Comparison of ENCODE assay signal across 18 cellular contexts in the genomic region with DNA sequence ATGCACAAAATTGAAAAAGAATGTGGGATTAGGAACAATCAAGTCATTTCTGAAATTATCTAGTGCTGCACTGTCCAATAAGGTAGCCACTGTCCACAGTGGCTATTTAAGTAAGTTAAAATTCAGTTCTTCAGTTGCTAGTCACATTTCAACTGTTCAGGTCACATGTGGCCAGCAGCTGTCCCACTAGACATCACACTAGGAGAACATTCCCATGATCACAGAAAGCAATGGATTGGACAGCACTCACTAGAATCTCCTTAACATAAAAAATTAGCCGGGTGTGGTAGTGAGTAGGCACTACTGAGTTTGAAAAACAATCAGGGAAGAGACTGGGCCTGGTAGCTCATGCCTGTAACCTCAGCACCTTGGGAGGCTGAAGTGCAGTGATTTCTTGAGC. TPM values are rescaled to one million over a fixed set of nuclear protein-coding genes. Genes with fewer than 3 reads are reported as not detected.
DNase-seq lines count a peak whose midpoint lies in the region; ATAC-seq and TF ChIP-seq lines count a peak whose summit lies in the region.
"Had no signal": no experiment of that assay in that cellular context is flagged by ENCODE, and none has a peak within 500 bp of the region (broad histone marks: within the 10 kb centered on the region; RNA-seq: fewer than 3 reads in every experiment).

No MANE protein-coding gene starts in this region.

- H3K36me3 Mint-ChIP-seq in activated T-cell treated with anti-CD3 and anti-CD28 coated beads, Interleukin-2, amount 50 U/mL, for 72 hours (ENCODE audit: insufficient read depth in 2 of 2) = peaks cover 2 to 25% of the 10 kb centered on the region in 2 donors
- H3K36me3 Mint-ChIP-seq in activated T-helper 17 cell treated with anti-CD3 and anti-CD28 coated beads, Interleukin-2, amount 50 U/mL, for 72 hours (ENCODE audit: low read depth) = peaks cover 88% of the 10 kb centered on the region
- H3K36me3 Mint-ChIP-seq in stimulated activated naive B cell treated with anti-CD40 and anti-IgM and Interleukin-4, amounts not matched to agents 10 μg/mL and 1 μg/mL and 100 μg/mL, for 72 hours = peaks cover 47 to 56% of the 10 kb centered on the region in 2 donors

- no peak overlapping the region for H3K4me3 Mint-ChIP-seq in activated T-cell treated with anti-CD3 and anti-CD28 coated beads, Interleukin-2, amount 50 U/mL, for 72 hours
- no peak overlapping the region for H3K4me3 Mint-ChIP-seq in activated T-helper 17 cell treated with anti-CD3 and anti-CD28 coated beads, Interleukin-2, amount 50 U/mL, for 72 hours
- no peak overlapping the region for H3K4me3 Mint-ChIP-seq in stimulated activated naive B cell treated with anti-CD40 and anti-IgM and Interleukin-4, amounts not matched to agents 10 μg/mL and 1 μg/mL and 100 μg/mL, for 72 hours
- H3K4me3 Mint-ChIP-seq: CD14-positive monocyte; CD4-positive, alpha-beta memory T cell; H9 had no signal

- CTCF ChIA-PET in RWPE1 (lab: Yijun Ruan, JAX) = interaction anchor here (0.6 kb wide), 1 partner anchor 1281 kb away, joined by 3 read pairs; no protein-coding TSS in a partner anchor

- H3K27ac Mint-ChIP-seq in activated T-cell treated with anti-CD3 and anti-CD28 coated beads, Interleukin-2, amount 50 U/mL, for 72 hours = peak overlapping the region; percentile 59
- peak overlapping the region; percentile 19 for H3K27ac Mint-ChIP-seq in activated T-helper 17 cell treated with anti-CD3 and anti-CD28 coated beads, Interleukin-2, amount 50 U/mL, for 72 hours
- peak overlapping the region; percentile 20 for H3K27ac Mint-ChIP-seq in stimulated activated naive B cell treated with anti-CD40 and anti-IgM and Interleukin-4, amounts not matched to agents 10 μg/mL and 1 μg/mL and 100 μg/mL, for 72 hours
- H3K27ac Mint-ChIP-seq: CD4-positive, alpha-beta memory T cell; H9 had no signal

- H3K4me1 Mint-ChIP-seq in activated T-cell treated with anti-CD3 and anti-CD28 coated beads, Interleukin-2, amount 50 U/mL, for 72 hours (ENCODE audit: low read depth) = no peaks in the 10 kb centered on the region
- peaks cover 8% of the 10 kb centered on the region for H3K4me1 Mint-ChIP-seq in activated T-helper 17 cell treated with anti-CD3 and anti-CD28 coated beads, Interleukin-2, amount 50 U/mL, for 72 hours
- H3K4me1 Mint-ChIP-seq in stimulated activated naive B cell treated with anti-CD40 and anti-IgM and Interleukin-4, amounts not matched to agents 10 μg/mL and 1 μg/mL and 100 μg/mL, for 72 hours = peaks cover 13 to 35% of the 10 kb centered on the region in 2 donors
- H3K4me1 Mint-ChIP-seq: CD14-positive monocyte, H9 had no signal

- no peaks in the 10 kb centered on the region for H3K27me3 Mint-ChIP-seq in activated T-cell treated with anti-CD3 and anti-CD28 coated beads, Interleukin-2, amount 50 U/mL, for 72 hours (ENCODE audit: low read depth)
- H3K27me3 Mint-ChIP-seq in activated T-helper 17 cell treated with anti-CD3 and anti-CD28 coated beads, Interleukin-2, amount 50 U/mL, for 72 hours = no peaks in the 10 kb centered on the region
- no peaks in the 10 kb centered on the region for H3K27me3 Mint-ChIP-seq in stimulated activated naive B cell treated with anti-CD40 and anti-IgM and Interleukin-4, amounts not matched to agents 10 μg/mL and 1 μg/mL and 100 μg/mL, for 72 hours
- H3K27me3 Mint-ChIP-seq: CD4-positive, alpha-beta memory T cell had no signal

- H3K9me3 Mint-ChIP-seq in activated T-cell treated with anti-CD3 and anti-CD28 coated beads, Interleukin-2, amount 50 U/mL, for 72 hours = no peaks in the 10 kb centered on the region
- H3K9me3 Mint-ChIP-seq in activated T-helper 17 cell treated with anti-CD3 and anti-CD28 coated beads, Interleukin-2, amount 50 U/mL, for 72 hours = no peaks in the 10 kb centered on the region
- no peaks in the 10 kb centered on the region for H3K9me3 Mint-ChIP-seq in stimulated activated naive B cell treated with anti-CD40 and anti-IgM and Interleukin-4, amounts not matched to agents 10 μg/mL and 1 μg/mL and 100 μg/mL, for 72 hours
- H3K9me3 Mint-ChIP-seq: CD14-positive monocyte; CD4-positive, alpha-beta memory T cell; H9 had no signal

- DNase-seq in activated T-cell treated with anti-CD3 and anti-CD28 coated beads, Interleukin-2, amount 50 U/mL, for 72 hours = no peak
- no peak for DNase-seq in activated T-cell treated with anti-CD3 and anti-CD28 coated beads, Interleukin-2, amount 50 U/mL, for 1 hour
- peak; percentile 17 for DNase-seq in fibroblast of villous mesenchyme (ENCODE audit: low read depth)
- no peak for DNase-seq in stimulated activated naive B cell treated with anti-CD40 and anti-IgM and Interleukin-4, amounts not matched to agents 10 μg/mL and 1 μg/mL and 100 μg/mL, for 72 hours
- no peak for DNase-seq in RWPE1 (ENCODE audit: low spot score)
- no peak for DNase-seq in DMS79 (lab: John Stamatoyannopoulos, UW)
- DNase-seq: CD4-positive, alpha-beta memory T cell; DMS153; DMS79 treated with DMSO at 0.1 percent for 48 hours; GF-D8; GOT3; H9 had no signal

- POLR2A ChIA-PET in RWPE1 (lab: Yijun Ruan, JAX; ENCODE audit: low non-redundant PET) = no interaction called here

- TF ChIP-seq CTCF in fibroblast of villous mesenchyme (IDR thresholded peaks at IDR 0.05; ENCODE audit: insufficient read depth, low read depth, low read length) = no peak
- TF ChIP-seq CTCF in RWPE1 (conservative IDR thresholded peaks at IDR 0.05; ENCODE audit: low read depth) = no peak

- H3K27ac ChIP-seq in RWPE1 = no peak overlapping the region
- H3K27ac ChIP-seq: 22Rv1, A549, BLaER1 had no signal

- no peak for ATAC-seq in activated T-cell treated with anti-CD3 and anti-CD28 coated beads, Interleukin-2, amount 50 U/mL, for 72 hours (replicated peaks in 1 of 2)
- ATAC-seq in activated T-helper 17 cell treated with anti-CD3 and anti-CD28 coated beads, Interleukin-2, amount 50 U/mL, for 72 hours (replicated peaks) = no peak
- no peak for ATAC-seq in stimulated activated naive B cell treated with anti-CD40 and anti-IgM and Interleukin-4, amounts not matched to agents 10 μg/mL and 1 μg/mL and 100 μg/mL, for 72 hours (replicated peaks)
- ATAC-seq in GM19023 (IDR thresholded peaks at IDR 0.05; ENCODE audit: unreplicated experiment) = no peak
- ATAC-seq: A549 had no signal

- H3K4me3 ChIP-seq in fibroblast of villous mesenchyme (ENCODE audit: low read depth, low read length) = no peak overlapping the region
- H3K4me3 ChIP-seq: A549, BLaER1 had no signal

RNA-seq across cellular contexts. Expression of gene NUP133, which starts 33.6 kb away (rescaled TPM):
- 10 to 100 TPM; 42.8 to 53.4 TPM for total RNA-seq in activated T-cell treated with anti-CD3 and anti-CD28 coated beads, Interleukin-2, amount 50 U/mL, for 72 hours
- total RNA-seq in activated T-helper 17 cell treated with anti-CD3 and anti-CD28 coated beads, Interleukin-2, amount 50 U/mL, for 72 hours = 10 to 100 TPM; 42.1 to 52.1 TPM
- total RNA-seq in fibroblast of villous mesenchyme = 34.5 and 39.7 TPM in 2 replicates

RNA-seq across cellular contexts. Expression of gene ACTA1, which starts 40.6 kb away (rescaled TPM):
- not detected for total RNA-seq in activated T-cell treated with anti-CD3 and anti-CD28 coated beads, Interleukin-2, amount 50 U/mL, for 72 hours
- total RNA-seq in activated T-helper 17 cell treated with anti-CD3 and anti-CD28 coated beads, Interleukin-2, amount 50 U/mL, for 72 hours = not detected
- not detected in 2 replicates for total RNA-seq in fibroblast of villous mesenchyme
